16 cellular contexts compared by ENCODE assay signal in genomic region chr6:9646346-9647042, GRCh38.
DNase-seq lines count a peak whose midpoint lies in the region; ATAC-seq, FAIRE-seq and TF ChIP-seq lines count a peak whose summit lies in the region.
"Had no signal": no experiment of that assay in that cellular context is flagged by ENCODE, and none has a peak within 500 bp of the region (broad histone marks: within the 10 kb centered on the region; RNA-seq: fewer than 3 reads in every experiment).

No MANE protein-coding gene starts in this region.

- H3K27ac ChIP-seq in AG04450 (ENCODE audit: low read depth, low read length) (peak overlapping the region; percentile 32), left lung (no peak overlapping the region), neuronal stem cell (replicated peaks; ENCODE audit: low read length) (no peak overlapping the region)
- H3K27ac ChIP-seq: BLaER1 had no signal

- no peak for TF ChIP-seq CTCF in AG04450 (IDR thresholded peaks at IDR 0.05; ENCODE audit: low read depth, low read length)
- no peak for TF ChIP-seq CTCF in LNCaP clone FGC (IDR thresholded peaks at IDR 0.05; ENCODE audit: control insufficient read depth, extremely low read depth, insufficient read depth)
- no peak for TF ChIP-seq CTCF in bronchial epithelial cell (IDR thresholded peaks at IDR 0.05; ENCODE audit: insufficient read depth, low read length, severe bottlenecking)
- TF ChIP-seq CTCF in left lung (IDR thresholded peaks at IDR 0.05): no peak

- H3K23ac ChIP-seq in neuronal stem cell (ENCODE audit: low read depth, low read length, poor library complexity): no peak overlapping the region

- H2BK120ac ChIP-seq in neuronal stem cell (ENCODE audit: low read depth, low read length): no peak overlapping the region

- H2BK12ac ChIP-seq in neuronal stem cell (ENCODE audit: low read length): no peak overlapping the region

- POLR2A ChIA-PET in AG04450 (lab: Yijun Ruan, JAX): interaction anchor here (0.6 to 1.2 kb wide), 2 partner anchors 36 to 164 kb away, joined by 3 to 4 read pairs; no protein-coding TSS in a partner anchor

- CTCF ChIA-PET in AG04450 (lab: Charles Lee): interaction anchor here (0.7 to 1.2 kb wide), 2 partner anchors 256 to 783 kb away, joined by 3 to 4 read pairs; no protein-coding TSS in a partner anchor

- in situ Hi-C loops in HAP-1 (cut with MboI; ENCODE audit: low sequenced_read_pairs): no loop called here

- no peak overlapping the region for H3K9ac ChIP-seq in neuronal stem cell (ENCODE audit: low read depth, low read length, poor library complexity)
- H3K9ac ChIP-seq: BLaER1 had no signal

- no peak overlapping the region for H2AK5ac ChIP-seq in neuronal stem cell (ENCODE audit: low read depth, low read length)

- H3K14ac ChIP-seq in neuronal stem cell (ENCODE audit: low read length): no peak overlapping the region

- DNase-seq in AG04450 (ENCODE audit: low read depth, low spot score) (no peak), LNCaP clone FGC (ENCODE audit: low read depth) (peak; percentile 27), bronchial epithelial cell (ENCODE audit: low read depth) (peak; percentile 36), left lung (no peak), HAP-1 (ENCODE audit: low spot score in 2 of 2) (no peak), neuronal stem cell (ENCODE audit: low spot score) (no peak)
- no peak for DNase-seq in activated CD4-positive, alpha-beta T cell treated with anti-CD3 and anti-CD28 coated beads for 4 hours
- DNase-seq in activated CD8-positive, alpha-beta memory T cell treated with anti-CD3 and anti-CD28 coated beads, Interleukin-2, amount 50 U/mL, for 48 hours: no peak
- DNase-seq: activated CD4-positive, alpha-beta T cell treated with anti-CD3 and anti-CD28 coated beads for 1 hour; activated effector memory CD4-positive, alpha-beta T cell treated with Interleukin-2 at 50 U/mL for 16 hours; GOT3; KBM-7; natural killer cell; NCI-H345; stimulated activated naive CD4-positive, alpha-beta T cell treated with Interleukin-2 at 50 U/mL for 16 hours had no signal

- H2BK5ac ChIP-seq in neuronal stem cell (ENCODE audit: low read length): no peak overlapping the region

- intact Hi-C loops in left lung (cut with DNase I): no loop called here

- H2AFZ ChIP-seq in neuronal stem cell (ENCODE audit: low read length): no peak overlapping the region

- H3K4me3 ChIP-seq in AG04450 (ENCODE audit: low read depth, low read length) (no peak overlapping the region), LNCaP clone FGC (ENCODE audit: low read depth, low read length) (no peak overlapping the region), bronchial epithelial cell (ENCODE audit: low read depth, low read length) (no peak overlapping the region), left lung (no peak overlapping the region), HAP-1 (no peak overlapping the region), neuronal stem cell (ENCODE audit: low read length in 2 of 2) (no peak overlapping the region)
- H3K4me3 ChIP-seq: BLaER1 had no signal

- no peaks in the 10 kb centered on the region for H3K4me1 ChIP-seq in left lung
- no peaks in the 10 kb centered on the region for H3K4me1 ChIP-seq in HAP-1
- H3K4me1 ChIP-seq in neuronal stem cell (ENCODE audit: control insufficient read depth in 2 of 2, insufficient read depth in 1 of 2, low read depth in 1 of 2, low read length in 2 of 2): no peaks in the 10 kb centered on the region
- H3K4me1 ChIP-seq: BLaER1 had no signal

- no peak overlapping the region for H2BK15ac ChIP-seq in neuronal stem cell (ENCODE audit: low read length)

- FAIRE-seq in bronchial epithelial cell (lab: Jason Lieb, UNC): no peak

- whole genome bisulfite sequencing in neuronal stem cell (ENCODE audit: extremely low coverage in 2 of 2, insufficient read length in 2 of 2, insufficient replicate concordance in 1 of 2), 2 donors: no CpG with 5 or more reads among the region's 4 CpGs

- no peaks in the 10 kb centered on the region for H3K79me1 ChIP-seq in neuronal stem cell (ENCODE audit: low read depth, low read length)

- no peak overlapping the region for H3K4ac ChIP-seq in neuronal stem cell (ENCODE audit: low read length)

- ATAC-seq in left lung: peak; percentile 33
- ATAC-seq: natural killer cell had no signal

- H3K9me3 ChIP-seq in AG04450 (ENCODE audit: control insufficient read depth, insufficient read depth, low read length) (no peaks in the 10 kb centered on the region), left lung (no peaks in the 10 kb centered on the region), HAP-1 (no peaks in the 10 kb centered on the region), neuronal stem cell (replicated peaks in 1 of 2; ENCODE audit: control insufficient read depth in 2 of 2, insufficient read depth in 1 of 2, low read depth in 1 of 2, low read length in 2 of 2) (no peaks in the 10 kb centered on the region)
- H3K9me3 ChIP-seq: BLaER1 had no signal

- H4K91ac ChIP-seq in neuronal stem cell (ENCODE audit: low read depth, low read length, poor library complexity): no peak overlapping the region

- no peak overlapping the region for H4K8ac ChIP-seq in neuronal stem cell (ENCODE audit: low read depth, low read length)

- no peak overlapping the region for H3K4me2 ChIP-seq in neuronal stem cell (ENCODE audit: insufficient read depth, low read length, poor library complexity, severe bottlenecking)
- H3K4me2 ChIP-seq: BLaER1 had no signal

- H3K27me3 ChIP-seq in AG04450 (ENCODE audit: control insufficient read depth, insufficient read depth, low read length) (no peaks in the 10 kb centered on the region), bronchial epithelial cell (ENCODE audit: control insufficient read depth, insufficient read depth, low read length) (no peaks in the 10 kb centered on the region), left lung (no peaks in the 10 kb centered on the region), HAP-1 (ENCODE audit: low read depth) (no peaks in the 10 kb centered on the region), neuronal stem cell (ENCODE audit: control insufficient read depth in 3 of 3, insufficient read depth in 3 of 3, low read depth in 1 of 3, low read length in 3 of 3) (no peaks in the 10 kb centered on the region)
- H3K27me3 ChIP-seq: BLaER1 had no signal

- H3K36me3 ChIP-seq in bronchial epithelial cell (ENCODE audit: control insufficient read depth, insufficient read depth, low read length) (no peaks in the 10 kb centered on the region), left lung (no peaks in the 10 kb centered on the region), HAP-1 (replicated peaks) (no peaks in the 10 kb centered on the region), neuronal stem cell (replicated peaks in 1 of 2; ENCODE audit: control insufficient read depth in 2 of 2, insufficient read depth in 2 of 2, low read length in 2 of 2) (no peaks in the 10 kb centered on the region)
- H3K36me3 ChIP-seq: BLaER1 had no signal

- H3K18ac ChIP-seq in neuronal stem cell (ENCODE audit: low read length): no peak overlapping the region

Comparison
In these comparisons a context has a peak if more than half of its experiments do, and no peak if none do; other contexts are left out.
1. DNase-seq: peak in LNCaP clone FGC (single experiment) and bronchial epithelial cell (single experiment); none in AG04450 (single experiment), left lung (0 of 2), activated CD4-positive, alpha-beta T cell treated with anti-CD3 and anti-CD28 coated beads for 4 hours (0 of 2), activated CD8-positive, alpha-beta memory T cell treated with anti-CD3 and anti-CD28 coated beads, Interleukin-2, amount 50 U/mL, for 48 hours (single experiment), HAP-1 (0 of 2) and neuronal stem cell (single experiment).